In genomic region chr10:127034224-127034623, GRCh38 we compare ENCODE assay signal across 18 cellular contexts.
A peak's percentile ranks its signal among the peaks of the same experiment; 100 is the strongest.
DNase-seq lines count a peak whose midpoint lies in the region; ATAC-seq and TF ChIP-seq lines count a peak whose summit lies in the region.
"Had no signal": no experiment of that assay in that cellular context is flagged by ENCODE, and none has a peak within 500 bp of the region (broad histone marks: within the 10 kb centered on the region; RNA-seq: fewer than 3 reads in every experiment).

No MANE protein-coding gene starts in this region.

- H3K4me3 Mint-ChIP-seq in WTC11: no peak overlapping the region
- no peak overlapping the region for H3K4me3 Mint-ChIP-seq in CD8-positive, alpha-beta memory T cell
- H3K4me3 Mint-ChIP-seq: CD4-positive, alpha-beta T cell had no signal

- no peak for ATAC-seq in heart left ventricle
- no peak for ATAC-seq in WTC11
- no peak for ATAC-seq in foreskin keratinocyte

- DNase-seq in right atrium auricular region (ENCODE audit: low spot score): peak; percentile 13
- no peak for DNase-seq in heart left ventricle
- DNase-seq in WTC11 (ENCODE audit: low spot score): no peak
- DNase-seq in islet precursor cell: peak; percentile 29
- no peak for DNase-seq in KG1 (lab: John Stamatoyannopoulos, UW)
- DNase-seq in CD8-positive, alpha-beta memory T cell: no peak
- DNase-seq in SKM-1 treated with dmso at 0.1 percent for 144 hours (lab: John Stamatoyannopoulos, UW; ENCODE audit: unreplicated experiment): no peak
- no peak for DNase-seq in foreskin keratinocyte
- DNase-seq: CD4-positive, alpha-beta T cell; GOT3; IMR-90; Kasumi-1; NCI-H1105; NCI-H1694; NCI-H510A treated with DMSO at 0.1 percent for 48 hours; NCI-H774; SHP77 had no signal

- no peaks in the 10 kb centered on the region for H3K9me3 Mint-ChIP-seq in WTC11
- peaks cover 0 to 4% (median 4%) of the 10 kb centered on the region in 5 donors for H3K9me3 Mint-ChIP-seq in CD8-positive, alpha-beta memory T cell
- H3K9me3 Mint-ChIP-seq: CD4-positive, alpha-beta T cell had no signal

- peak overlapping the region; percentile 91 for H3K27ac Mint-ChIP-seq in WTC11
- no peak overlapping the region for H3K27ac Mint-ChIP-seq in CD8-positive, alpha-beta memory T cell
- H3K27ac Mint-ChIP-seq: CD4-positive, alpha-beta T cell had no signal

- no peaks in the 10 kb centered on the region for H3K27me3 Mint-ChIP-seq in WTC11 (ENCODE audit: low read depth)
- H3K27me3 Mint-ChIP-seq in CD8-positive, alpha-beta memory T cell: no peaks in the 10 kb centered on the region
- H3K27me3 Mint-ChIP-seq: CD4-positive, alpha-beta T cell had no signal

- POLR2A ChIA-PET in WTC11 (lab: Charles Lee): no interaction called here
- POLR2A ChIA-PET in CD8-positive, alpha-beta memory T cell (lab: Charles Lee): no interaction called here

- no peak for TF ChIP-seq POLR2A in heart left ventricle (IDR thresholded peaks at IDR 0.05)

- H3K27me3 ChIP-seq in right atrium auricular region (no peaks in the 10 kb centered on the region), heart left ventricle (no peaks in the 10 kb centered on the region), foreskin keratinocyte (no peaks in the 10 kb centered on the region)
- H3K27me3 ChIP-seq in CD8-positive, alpha-beta memory T cell (ENCODE audit: insufficient read depth, low read length, poor library complexity, severe bottlenecking): no peaks in the 10 kb centered on the region

- TF ChIP-seq CTCF in right atrium auricular region (IDR thresholded peaks at IDR 0.05): no peak
- TF ChIP-seq CTCF in heart left ventricle (IDR thresholded peaks at IDR 0.05): no peak
- no peak for TF ChIP-seq CTCF in WTC11 (IDR thresholded peaks at IDR 0.05)
- TF ChIP-seq CTCF in foreskin keratinocyte (conservative IDR thresholded peaks at IDR 0.05): no peak

- no peak overlapping the region for H3K4me3 ChIP-seq in right atrium auricular region
- no peak overlapping the region for H3K4me3 ChIP-seq in heart left ventricle
- H3K4me3 ChIP-seq in CD8-positive, alpha-beta memory T cell (ENCODE audit: low read length): no peak overlapping the region
- H3K4me3 ChIP-seq: SK-N-MC had no signal

- no peak overlapping the region for H3K27ac ChIP-seq in right atrium auricular region
- H3K27ac ChIP-seq in heart left ventricle: no peak overlapping the region
- no peak overlapping the region for H3K27ac ChIP-seq in CD8-positive, alpha-beta memory T cell (ENCODE audit: low read depth, low read length)
- no peak overlapping the region for H3K27ac ChIP-seq in foreskin keratinocyte
- H3K27ac ChIP-seq: SK-N-MC had no signal

- peaks cover 33% of the 10 kb centered on the region for H3K36me3 ChIP-seq in right atrium auricular region
- H3K36me3 ChIP-seq in heart left ventricle: peaks cover 0 to 96% (median 66%) of the 10 kb centered on the region in 9 donors
- no peaks in the 10 kb centered on the region for H3K36me3 ChIP-seq in CD8-positive, alpha-beta memory T cell (ENCODE audit: insufficient read depth, low read length)

- intact Hi-C loops in heart left ventricle (cut with DNase I): no loop called here

- CTCF ChIA-PET in WTC11 (lab: Charles Lee): no interaction called here
- CTCF ChIA-PET in CD8-positive, alpha-beta memory T cell (lab: Charles Lee): no interaction called here

- no peaks in the 10 kb centered on the region for H3K4me1 Mint-ChIP-seq in WTC11
- no peaks in the 10 kb centered on the region for H3K4me1 Mint-ChIP-seq in CD8-positive, alpha-beta memory T cell

- no peaks in the 10 kb centered on the region for H3K9me3 ChIP-seq in right atrium auricular region
- H3K9me3 ChIP-seq in heart left ventricle: no peaks in the 10 kb centered on the region
- H3K9me3 ChIP-seq in CD8-positive, alpha-beta memory T cell (ENCODE audit: low read length): no peaks in the 10 kb centered on the region

- 68 to 75% (median 73%) methylated on average over 5 of the region's 5 CpGs for WGBS in heart left ventricle, 4 donors

- peaks cover 70% of the 10 kb centered on the region for H3K36me3 Mint-ChIP-seq in WTC11
- H3K36me3 Mint-ChIP-seq in CD8-positive, alpha-beta memory T cell: no peaks in the 10 kb centered on the region

- H3K4me1 ChIP-seq in right atrium auricular region: no peaks in the 10 kb centered on the region
- peaks cover 0 to 16% (median 4%) of the 10 kb centered on the region in 12 donors for H3K4me1 ChIP-seq in heart left ventricle
- H3K4me1 ChIP-seq in CD8-positive, alpha-beta memory T cell (ENCODE audit: insufficient read depth, low read length): no peaks in the 10 kb centered on the region
- no peaks in the 10 kb centered on the region for H3K4me1 ChIP-seq in foreskin keratinocyte

TF ChIP-seq in WTC11, 78 proteins besides CTCF, POLR2A, EP300 and RAD21 (continues in another document):
- TF ChIP-seq ZNF532 (CRISPR knock-in tag; IDR thresholded peaks at IDR 0.05; ENCODE audit: borderline replicate concordance) (no peak), ZMAT4 (CRISPR knock-in tag; IDR thresholded peaks at IDR 0.05) (no peak), NFATC4 (CRISPR knock-in tag; IDR thresholded peaks at IDR 0.05) (no peak), NR2C2 (CRISPR knock-in tag; IDR thresholded peaks at IDR 0.05) (no peak), EMX1 (CRISPR knock-in tag; IDR thresholded peaks at IDR 0.05) (no peak), PRDM15 (CRISPR knock-in tag; IDR thresholded peaks at IDR 0.05) (no peak), ATF2 (CRISPR knock-in tag; IDR thresholded peaks at IDR 0.05; ENCODE audit: borderline replicate concordance, low read depth) (no peak)

Comparison
In these comparisons a context has a peak if more than half of its experiments do, and no peak if none do; other contexts are left out.
1. DNase-seq: peak in right atrium auricular region (single experiment) and islet precursor cell (single experiment); none in heart left ventricle (0 of 5), WTC11 (single experiment), KG1 (single experiment), CD8-positive, alpha-beta memory T cell (0 of 5), SKM-1 treated with dmso at 0.1 percent for 144 hours (single experiment) and foreskin keratinocyte (0 of 2).